In the genomic region with DNA sequence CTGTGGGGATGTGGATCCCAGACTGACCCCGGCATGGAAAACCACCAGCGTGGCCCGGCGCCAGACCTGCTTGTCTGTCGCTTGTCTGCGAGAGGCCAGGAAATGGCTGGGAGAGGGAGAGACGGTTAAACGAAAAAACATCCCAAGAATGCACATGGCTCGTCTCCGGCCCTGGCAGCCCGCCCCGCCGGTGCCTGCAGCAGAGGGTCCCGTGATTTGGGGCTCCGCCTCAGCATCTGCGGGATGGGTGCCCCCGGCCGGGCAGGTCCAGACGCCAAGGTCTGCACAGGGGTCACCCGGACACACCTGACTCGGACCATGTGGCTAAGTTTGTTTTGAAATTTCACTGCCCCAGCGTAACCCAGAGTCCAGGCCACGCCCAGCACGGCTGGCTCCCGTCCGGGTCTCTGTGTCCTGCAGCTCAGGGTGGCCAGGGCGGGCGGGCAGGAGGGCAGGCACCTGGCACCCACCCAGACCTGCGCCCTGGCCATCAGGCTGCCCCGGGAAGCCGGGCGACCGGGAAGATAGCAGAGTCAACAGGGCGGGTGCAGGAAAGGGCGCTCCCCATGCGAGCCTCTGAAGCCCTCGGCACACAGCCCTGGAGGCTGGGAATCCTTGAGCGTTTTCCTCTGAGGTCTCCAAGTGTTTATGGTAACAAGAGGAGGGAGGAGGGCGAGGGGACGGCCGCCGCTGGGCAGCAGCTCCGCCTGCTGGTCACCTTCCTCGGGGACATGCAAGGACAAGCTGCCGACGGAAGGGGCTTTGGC, we compare ENCODE assay signal across 1 cellular context.
TF ChIP-seq lines count a peak whose summit lies in the region.

No MANE protein-coding gene starts in this region.

TF ChIP-seq in SK-N-SH treated with all-trans-retinoic acid at 6 μM for 48 hours, 23 proteins besides CTCF, POLR2A, EP300 and RAD21 (continued from another document):
- TF ChIP-seq PATZ1 (CRISPR knock-in tag; IDR thresholded peaks at IDR 0.05; ENCODE audit: borderline replicate concordance): no peak
- no peak for TF ChIP-seq ARNTL (CRISPR knock-in tag; IDR thresholded peaks at IDR 0.05; ENCODE audit: borderline replicate concordance, low read depth)
- no peak for TF ChIP-seq CSDC2 (CRISPR knock-in tag; IDR thresholded peaks at IDR 0.05)
- TF ChIP-seq POU6F1 (CRISPR knock-in tag; IDR thresholded peaks at IDR 0.05; ENCODE audit: borderline replicate concordance, low read depth): no peak
- no peak for TF ChIP-seq GLIS3 (CRISPR knock-in tag; IDR thresholded peaks at IDR 0.05)
- no peak for TF ChIP-seq ZC3H10 (CRISPR knock-in tag; IDR thresholded peaks at IDR 0.05)
- TF ChIP-seq, protein P1, sequence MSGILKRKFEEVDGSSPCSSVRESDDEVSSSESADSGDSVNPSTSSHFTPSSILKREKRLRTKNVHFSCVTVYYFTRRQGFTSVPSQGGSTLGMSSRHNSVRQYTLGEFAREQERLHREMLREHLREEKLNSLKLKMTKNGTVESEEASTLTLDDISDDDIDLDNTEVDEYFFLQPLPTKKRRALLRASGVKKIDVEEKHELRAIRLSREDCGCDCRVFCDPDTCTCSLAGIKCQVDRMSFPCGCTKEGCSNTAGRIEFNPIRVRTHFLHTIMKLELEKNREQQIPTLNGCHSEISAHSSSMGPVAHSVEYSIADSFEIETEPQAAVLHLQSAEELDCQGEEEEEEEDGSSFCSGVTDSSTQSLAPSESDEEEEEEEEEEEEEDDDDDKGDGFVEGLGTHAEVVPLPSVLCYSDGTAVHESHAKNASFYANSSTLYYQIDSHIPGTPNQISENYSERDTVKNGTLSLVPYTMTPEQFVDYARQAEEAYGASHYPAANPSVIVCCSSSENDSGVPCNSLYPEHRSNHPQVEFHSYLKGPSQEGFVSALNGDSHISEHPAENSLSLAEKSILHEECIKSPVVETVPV (CRISPR knock-in tag; IDR thresholded peaks at IDR 0.05): no peak
- TF ChIP-seq, protein P2, sequence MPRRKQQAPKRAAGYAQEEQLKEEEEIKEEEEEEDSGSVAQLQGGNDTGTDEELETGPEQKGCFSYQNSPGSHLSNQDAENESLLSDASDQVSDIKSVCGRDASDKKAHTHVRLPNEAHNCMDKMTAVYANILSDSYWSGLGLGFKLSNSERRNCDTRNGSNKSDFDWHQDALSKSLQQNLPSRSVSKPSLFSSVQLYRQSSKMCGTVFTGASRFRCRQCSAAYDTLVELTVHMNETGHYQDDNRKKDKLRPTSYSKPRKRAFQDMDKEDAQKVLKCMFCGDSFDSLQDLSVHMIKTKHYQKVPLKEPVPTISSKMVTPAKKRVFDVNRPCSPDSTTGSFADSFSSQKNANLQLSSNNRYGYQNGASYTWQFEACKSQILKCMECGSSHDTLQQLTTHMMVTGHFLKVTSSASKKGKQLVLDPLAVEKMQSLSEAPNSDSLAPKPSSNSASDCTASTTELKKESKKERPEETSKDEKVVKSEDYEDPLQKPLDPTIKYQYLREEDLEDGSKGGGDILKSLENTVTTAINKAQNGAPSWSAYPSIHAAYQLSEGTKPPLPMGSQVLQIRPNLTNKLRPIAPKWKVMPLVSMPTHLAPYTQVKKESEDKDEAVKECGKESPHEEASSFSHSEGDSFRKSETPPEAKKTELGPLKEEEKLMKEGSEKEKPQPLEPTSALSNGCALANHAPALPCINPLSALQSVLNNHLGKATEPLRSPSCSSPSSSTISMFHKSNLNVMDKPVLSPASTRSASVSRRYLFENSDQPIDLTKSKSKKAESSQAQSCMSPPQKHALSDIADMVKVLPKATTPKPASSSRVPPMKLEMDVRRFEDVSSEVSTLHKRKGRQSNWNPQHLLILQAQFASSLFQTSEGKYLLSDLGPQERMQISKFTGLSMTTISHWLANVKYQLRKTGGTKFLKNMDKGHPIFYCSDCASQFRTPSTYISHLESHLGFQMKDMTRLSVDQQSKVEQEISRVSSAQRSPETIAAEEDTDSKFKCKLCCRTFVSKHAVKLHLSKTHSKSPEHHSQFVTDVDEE (CRISPR knock-in tag; IDR thresholded peaks at IDR 0.05): no peak
- no peak for TF ChIP-seq ZFP30 (CRISPR knock-in tag; IDR thresholded peaks at IDR 0.05)
- no peak for TF ChIP-seq ISL1 (CRISPR knock-in tag; IDR thresholded peaks at IDR 0.05)
- TF ChIP-seq, protein P3, sequence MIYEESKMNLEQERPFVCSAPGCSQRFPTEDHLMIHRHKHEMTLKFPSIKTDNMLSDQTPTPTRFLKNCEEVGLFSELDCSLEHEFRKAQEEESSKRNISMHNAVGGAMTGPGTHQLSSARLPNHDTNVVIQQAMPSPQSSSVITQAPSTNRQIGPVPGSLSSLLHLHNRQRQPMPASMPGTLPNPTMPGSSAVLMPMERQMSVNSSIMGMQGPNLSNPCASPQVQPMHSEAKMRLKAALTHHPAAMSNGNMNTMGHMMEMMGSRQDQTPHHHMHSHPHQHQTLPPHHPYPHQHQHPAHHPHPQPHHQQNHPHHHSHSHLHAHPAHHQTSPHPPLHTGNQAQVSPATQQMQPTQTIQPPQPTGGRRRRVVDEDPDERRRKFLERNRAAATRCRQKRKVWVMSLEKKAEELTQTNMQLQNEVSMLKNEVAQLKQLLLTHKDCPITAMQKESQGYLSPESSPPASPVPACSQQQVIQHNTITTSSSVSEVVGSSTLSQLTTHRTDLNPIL (CRISPR knock-in tag; IDR thresholded peaks at IDR 0.05; ENCODE audit: low read depth): no peak
